Comparison of ENCODE assay signal across 15 cellular contexts in the genomic region with DNA sequence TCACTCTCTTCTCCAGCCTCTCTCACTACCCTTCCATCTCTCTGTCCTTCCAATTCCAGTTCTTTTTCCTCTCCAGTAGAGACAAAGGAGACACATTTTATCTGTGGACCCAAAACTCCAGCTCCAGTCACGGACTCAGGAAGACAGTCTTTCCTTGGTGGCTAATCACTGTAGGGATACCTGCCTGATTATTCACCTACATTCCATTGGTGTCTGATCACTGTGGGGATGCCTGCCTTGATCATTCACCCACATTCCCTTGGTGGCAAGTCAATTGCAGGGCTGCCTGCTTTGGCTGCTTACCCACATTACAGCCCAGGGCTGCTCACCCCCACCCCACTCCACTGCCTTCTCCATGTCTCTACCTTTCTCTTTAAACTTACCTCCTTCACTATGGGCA. TPM values are rescaled to one million over a fixed set of nuclear protein-coding genes. Genes with fewer than 3 reads are reported as not detected.
DNase-seq lines count a peak whose midpoint lies in the region; ATAC-seq and TF ChIP-seq lines count a peak whose summit lies in the region.
"Not testable (repeated sequence)": the region's sequence is repeated elsewhere in the genome, so short reads cannot be mapped to it uniquely, and the experiment has no call there.
"Had no signal": no experiment of that assay in that cellular context is flagged by ENCODE, and none has a peak within 500 bp of the region (broad histone marks: within the 10 kb centered on the region; RNA-seq: fewer than 3 reads in every experiment).

No MANE protein-coding gene starts in this region.

- peaks cover 21% of the 10 kb centered on the region for H3K36me3 Mint-ChIP-seq in CD4-positive, CD25-positive, alpha-beta regulatory T cell
- H3K36me3 Mint-ChIP-seq in IgD-negative memory B cell (peaks cover 21% of the 10 kb centered on the region), chondrocyte (ENCODE audit: low read depth) (peaks cover 32% of the 10 kb centered on the region), nephron (ENCODE audit: low read depth) (peaks cover 52% of the 10 kb centered on the region)
- H3K36me3 Mint-ChIP-seq in activated CD4-positive, alpha-beta memory T cell treated with anti-CD3 and anti-CD28 coated beads, Interleukin-2, amount 10 ng/mL, durations not matched to agents 7 days and 5 days (ENCODE audit: low read depth) = peaks cover 42% of the 10 kb centered on the region
- H3K36me3 Mint-ChIP-seq in activated naive CD4-positive, alpha-beta T cell treated with anti-CD3 and anti-CD28 coated beads, Interleukin-2, amount 50 U/mL, for 72 hours = peaks cover 42 to 60% of the 10 kb centered on the region in 2 donors
- peaks cover 43% of the 10 kb centered on the region for H3K36me3 Mint-ChIP-seq in stimulated activated naive CD8-positive, alpha-beta T cell treated with anti-CD3 and anti-CD28 coated beads, Interleukin-15, Interleukin-2, amounts not matched to agents 100 ng/mL and 50 ng/mL, for 24 hours (ENCODE audit: low read depth)

- CTCF ChIA-PET in activated CD4-positive, alpha-beta memory T cell treated with anti-CD3 and anti-CD28 coated beads, Interleukin-2, amount 10 ng/mL, durations not matched to agents 7 days and 5 days (lab: Charles Lee) = not testable (repeated sequence)

- H3K4me1 Mint-ChIP-seq in CD4-positive, CD25-positive, alpha-beta regulatory T cell = peaks cover 0 to 44% (median 15%) of the 10 kb centered on the region in 4 donors
- H3K4me1 Mint-ChIP-seq in IgD-negative memory B cell (peaks cover 16 to 22% (median 18%) of the 10 kb centered on the region in 3 donors), chondrocyte (ENCODE audit: low read depth) (peaks cover 23% of the 10 kb centered on the region)
- peaks cover 25% of the 10 kb centered on the region for H3K4me1 Mint-ChIP-seq in activated CD4-positive, alpha-beta memory T cell treated with anti-CD3 and anti-CD28 coated beads, Interleukin-2, amount 10 ng/mL, durations not matched to agents 7 days and 5 days
- not testable (repeated sequence) for H3K4me1 Mint-ChIP-seq in nephron
- H3K4me1 Mint-ChIP-seq in stimulated activated naive CD8-positive, alpha-beta T cell treated with anti-CD3 and anti-CD28 coated beads, Interleukin-15, Interleukin-2, amounts not matched to agents 100 ng/mL and 50 ng/mL, for 24 hours (ENCODE audit: low read depth) = peaks cover 28% of the 10 kb centered on the region

- H3K27ac ChIP-seq in CD4-positive, CD25-positive, alpha-beta regulatory T cell (ENCODE audit: insufficient read depth, low read length, poor library complexity, severe bottlenecking) = not testable (repeated sequence)

- H3K27me3 ChIP-seq in CD4-positive, CD25-positive, alpha-beta regulatory T cell (ENCODE audit: control insufficient read depth, insufficient read depth, low read length) = not testable (repeated sequence)

- not testable (repeated sequence) for H3K27me3 Mint-ChIP-seq in CD4-positive, CD25-positive, alpha-beta regulatory T cell; IgD-negative memory B cell; activated CD4-positive, alpha-beta memory T cell treated with anti-CD3 and anti-CD28 coated beads, Interleukin-2, amount 10 ng/mL, durations not matched to agents 7 days and 5 days; chondrocyte (ENCODE audit: low read depth); nephron (ENCODE audit: low read depth); stimulated activated naive CD8-positive, alpha-beta T cell treated with anti-CD3 and anti-CD28 coated beads, Interleukin-15, Interleukin-2, amounts not matched to agents 100 ng/mL and 50 ng/mL, for 24 hours

- H3K4me3 Mint-ChIP-seq in CD4-positive, CD25-positive, alpha-beta regulatory T cell = peak overlapping the region; percentile 78 to 98 (median 84)
- H3K4me3 Mint-ChIP-seq in IgD-negative memory B cell (peak overlapping the region in 3 of 4 donors; percentile 41 to 88 (median 86)), chondrocyte (ENCODE audit: unreplicated experiment) (peak overlapping the region; percentile 49), nephron (peak overlapping the region; percentile 99)
- H3K4me3 Mint-ChIP-seq in activated CD4-positive, alpha-beta memory T cell treated with anti-CD3 and anti-CD28 coated beads, Interleukin-2, amount 10 ng/mL, durations not matched to agents 7 days and 5 days = peak overlapping the region; percentile 35
- peak overlapping the region; percentile 99 for H3K4me3 Mint-ChIP-seq in stimulated activated naive CD8-positive, alpha-beta T cell treated with anti-CD3 and anti-CD28 coated beads, Interleukin-15, Interleukin-2, amounts not matched to agents 100 ng/mL and 50 ng/mL, for 24 hours

- H3K36me3 ChIP-seq in CD4-positive, CD25-positive, alpha-beta regulatory T cell (ENCODE audit: control insufficient read depth, insufficient read depth, low read length) = peaks cover 14% of the 10 kb centered on the region

- DNase-seq in CD4-positive, CD25-positive, alpha-beta regulatory T cell; activated CD4-positive, alpha-beta memory T cell treated with anti-CD3 and anti-CD28 coated beads, Interleukin-2, amount 10 ng/mL, durations not matched to agents 7 days and 5 days; activated naive CD4-positive, alpha-beta T cell treated with anti-CD3 and anti-CD28 coated beads, Interleukin-2, amount 50 U/mL, for 72 hours (ENCODE audit: low spot score in 2 of 2); chondrocyte (ENCODE audit: low spot score): not testable (repeated sequence)
- peak; percentile 7 for DNase-seq in iris pigment epithelial cell (ENCODE audit: low read depth)

- peaks cover 10% of the 10 kb centered on the region for H3K4me1 ChIP-seq in CD4-positive, CD25-positive, alpha-beta regulatory T cell (ENCODE audit: control insufficient read depth, insufficient read depth, low read length, poor library complexity, severe bottlenecking)

- ATAC-seq in CD4-positive, CD25-positive, alpha-beta regulatory T cell (ENCODE audit: low read depth in 2 of 2); activated naive CD4-positive, alpha-beta T cell treated with anti-CD3 and anti-CD28 coated beads, Interleukin-2, amount 50 U/mL, for 72 hours: not testable (repeated sequence)

- POLR2A ChIA-PET in activated CD4-positive, alpha-beta memory T cell treated with anti-CD3 and anti-CD28 coated beads, Interleukin-2, amount 10 ng/mL, durations not matched to agents 7 days and 5 days (lab: Charles Lee) = not testable (repeated sequence)

- peaks cover 3 to 15% of the 10 kb centered on the region in 2 experiments for H3K9me3 ChIP-seq in CD4-positive, CD25-positive, alpha-beta regulatory T cell (ENCODE audit: control insufficient read depth in 2 of 2, low read length in 2 of 2)

- TF ChIP-seq CTCF in chondrocyte (IDR thresholded peaks at IDR 0.05); nephron (IDR thresholded peaks at IDR 0.05; ENCODE audit: unreplicated experiment in 3 of 3): not testable (repeated sequence)

- H3K27ac Mint-ChIP-seq in CD4-positive, CD25-positive, alpha-beta regulatory T cell = peak overlapping the region; percentile 32 to 99 (median 96)
- H3K27ac Mint-ChIP-seq in IgD-negative memory B cell = peak overlapping the region in 2 of 3 donors; percentile 5 to 83
- peak overlapping the region; percentile 59 for H3K27ac Mint-ChIP-seq in activated CD4-positive, alpha-beta memory T cell treated with anti-CD3 and anti-CD28 coated beads, Interleukin-2, amount 10 ng/mL, durations not matched to agents 7 days and 5 days
- peak overlapping the region; percentile 57 to 98 for H3K27ac Mint-ChIP-seq in activated naive CD4-positive, alpha-beta T cell treated with anti-CD3 and anti-CD28 coated beads, Interleukin-2, amount 50 U/mL, for 72 hours
- peak overlapping the region; percentile 64 for H3K27ac Mint-ChIP-seq in chondrocyte (ENCODE audit: unreplicated experiment)
- peak overlapping the region; percentile 72 to 100 (median 97) for H3K27ac Mint-ChIP-seq in nephron
- H3K27ac Mint-ChIP-seq in stimulated activated naive CD8-positive, alpha-beta T cell treated with anti-CD3 and anti-CD28 coated beads, Interleukin-15, Interleukin-2, amounts not matched to agents 100 ng/mL and 50 ng/mL, for 24 hours = peak overlapping the region; percentile 80

- H3K4me3 ChIP-seq in CD4-positive, CD25-positive, alpha-beta regulatory T cell (ENCODE audit: low read depth, low read length) = not testable (repeated sequence)

- H3K9me3 Mint-ChIP-seq in CD4-positive, CD25-positive, alpha-beta regulatory T cell = peaks cover 0 to 28% (median 12%) of the 10 kb centered on the region in 7 donors
- H3K9me3 Mint-ChIP-seq in IgD-negative memory B cell (peaks cover 4 to 17% (median 5%) of the 10 kb centered on the region in 3 donors), chondrocyte (ENCODE audit: low read depth) (peaks cover 30% of the 10 kb centered on the region), nephron (peaks cover 50% of the 10 kb centered on the region)
- peaks cover 27% of the 10 kb centered on the region for H3K9me3 Mint-ChIP-seq in activated CD4-positive, alpha-beta memory T cell treated with anti-CD3 and anti-CD28 coated beads, Interleukin-2, amount 10 ng/mL, durations not matched to agents 7 days and 5 days
- peaks cover 21 to 40% of the 10 kb centered on the region in 2 donors for H3K9me3 Mint-ChIP-seq in activated naive CD4-positive, alpha-beta T cell treated with anti-CD3 and anti-CD28 coated beads, Interleukin-2, amount 50 U/mL, for 72 hours
- H3K9me3 Mint-ChIP-seq in stimulated activated naive CD8-positive, alpha-beta T cell treated with anti-CD3 and anti-CD28 coated beads, Interleukin-15, Interleukin-2, amounts not matched to agents 100 ng/mL and 50 ng/mL, for 24 hours = peaks cover 22% of the 10 kb centered on the region

RNA-seq across cellular contexts. Expression of a gene that starts 1.5 kb away (rescaled TPM):
- total RNA-seq in CD4-positive, CD25-positive, alpha-beta regulatory T cell = 10.6 TPM
- polyA plus RNA-seq in CD4-positive, CD25-positive, alpha-beta regulatory T cell = 10 to 100 TPM in 3 of 4 donors, 1 to 10 TPM in 1; 8.9 to 14.8 (median 12.6) TPM
- 12.1 TPM for polyA plus RNA-seq in IgD-negative memory B cell
- total RNA-seq in activated CD4-positive, alpha-beta memory T cell treated with anti-CD3 and anti-CD28 coated beads, Interleukin-2, amount 10 ng/mL, durations not matched to agents 7 days and 5 days = 10 to 100 TPM; 15.5 to 16.1 TPM
- 10 to 100 TPM; 10.9 to 11.7 TPM for total RNA-seq in activated naive CD4-positive, alpha-beta T cell treated with anti-CD3 and anti-CD28 coated beads, Interleukin-2, amount 50 U/mL, for 72 hours
- total RNA-seq in chondrocyte = 15.7 to 21.7 TPM (median 17.0 TPM) in 3 replicates
- total RNA-seq: A172 had no signal

RNA-seq across cellular contexts. Expression of a gene that starts 41.5 kb away (rescaled TPM):
- not detected for total RNA-seq in CD4-positive, CD25-positive, alpha-beta regulatory T cell
- not detected for polyA plus RNA-seq in CD4-positive, CD25-positive, alpha-beta regulatory T cell
- polyA plus RNA-seq in IgD-negative memory B cell = not detected
- total RNA-seq in activated CD4-positive, alpha-beta memory T cell treated with anti-CD3 and anti-CD28 coated beads, Interleukin-2, amount 10 ng/mL, durations not matched to agents 7 days and 5 days = not detected
- under 1 TPM in 1 of 2 donors, not detected in 1; 0.27 TPM for total RNA-seq in activated naive CD4-positive, alpha-beta T cell treated with anti-CD3 and anti-CD28 coated beads, Interleukin-2, amount 50 U/mL, for 72 hours
- total RNA-seq in chondrocyte = not detected in 3 replicates
- total RNA-seq: A172; adrenal gland; hepatocyte; left lobe of liver; right cardiac atrium; Right ventricle myocardium inferior; T-helper 2 cell treated with Interferon-gamma antibody and Interleukin-4, amounts not matched to agents 100 ng/mL and 5 ng/mL, for 36 hours had no signal
- polyA plus RNA-seq: hepatocyte, right cardiac atrium had no signal

RNA-seq across cellular contexts. Expression of a gene that starts 44.4 kb away (rescaled TPM):
- total RNA-seq in CD4-positive, CD25-positive, alpha-beta regulatory T cell = 23.8 TPM
- polyA plus RNA-seq in CD4-positive, CD25-positive, alpha-beta regulatory T cell = 1 to 10 TPM; 1.6 to 5.4 (median 4.4) TPM
- 2.9 TPM for polyA plus RNA-seq in IgD-negative memory B cell
- 10 to 100 TPM; 40.5 to 44.6 TPM for total RNA-seq in activated CD4-positive, alpha-beta memory T cell treated with anti-CD3 and anti-CD28 coated beads, Interleukin-2, amount 10 ng/mL, durations not matched to agents 7 days and 5 days
- total RNA-seq in activated naive CD4-positive, alpha-beta T cell treated with anti-CD3 and anti-CD28 coated beads, Interleukin-2, amount 50 U/mL, for 72 hours = 10 to 100 TPM; 68.6 to 87.1 TPM
- total RNA-seq in chondrocyte = 19.2 to 22.4 TPM (median 21.6 TPM) in 3 replicates

Comparison
In these comparisons a context has a peak if more than half of its experiments do, and no peak if none do; other contexts are left out.
1. H3K27ac Mint-ChIP-seq: peak in every context shown above with its lines; median percentile 97 in nephron; 96 in CD4-positive, CD25-positive, alpha-beta regulatory T cell; 80 in stimulated activated naive CD8-positive, alpha-beta T cell treated with anti-CD3 and anti-CD28 coated beads, Interleukin-15, Interleukin-2, amounts not matched to agents 100 ng/mL and 50 ng/mL, for 24 hours; 78 in activated naive CD4-positive, alpha-beta T cell treated with anti-CD3 and anti-CD28 coated beads, Interleukin-2, amount 50 U/mL, for 72 hours; 64 in chondrocyte; 59 in activated CD4-positive, alpha-beta memory T cell treated with anti-CD3 and anti-CD28 coated beads, Interleukin-2, amount 10 ng/mL, durations not matched to agents 7 days and 5 days; 44 in IgD-negative memory B cell.
2. H3K4me3 Mint-ChIP-seq: peak in every context shown above with its lines; median percentile 99 in nephron; 99 in stimulated activated naive CD8-positive, alpha-beta T cell treated with anti-CD3 and anti-CD28 coated beads, Interleukin-15, Interleukin-2, amounts not matched to agents 100 ng/mL and 50 ng/mL, for 24 hours; 86 in IgD-negative memory B cell; 84 in CD4-positive, CD25-positive, alpha-beta regulatory T cell; 49 in chondrocyte; 35 in activated CD4-positive, alpha-beta memory T cell treated with anti-CD3 and anti-CD28 coated beads, Interleukin-2, amount 10 ng/mL, durations not matched to agents 7 days and 5 days.